In genomic region chr1:184222561-184223157, GRCh38 we compare ENCODE assay signal across 8 cellular contexts.
DNase-seq lines count a peak whose midpoint lies in the region; ATAC-seq and TF ChIP-seq lines count a peak whose summit lies in the region.

No MANE protein-coding gene starts in this region.

- no peaks in the 10 kb centered on the region for H3K36me3 ChIP-seq in Peyer's patch
- no peaks in the 10 kb centered on the region for H3K36me3 ChIP-seq in heart right ventricle

- H3K4me3 ChIP-seq in Peyer's patch: no peak overlapping the region
- H3K4me3 ChIP-seq in heart right ventricle: peak overlapping the region in 9 of 10 donors; percentile 12 to 49 (median 37)

- no peak overlapping the region for H3K27ac ChIP-seq in Peyer's patch
- H3K27ac ChIP-seq in heart right ventricle: peak overlapping the region in 5 of 10 donors; percentile 4 to 37 (median 28)

- WGBS in heart right ventricle, 2 donors: 23 to 38% methylated on average over 12 of the region's 12 CpGs

- DNase-seq in Caki2 (ENCODE audit: low read depth) (peak; percentile 12), Peyer's patch (peak; percentile 20 to 82 (median 52)), heart right ventricle (peak; percentile 48 to 56), renal cortical epithelial cell (ENCODE audit: low read depth) (peak; percentile 60)
- DNase-seq in activated naive CD8-positive, alpha-beta T cell treated with anti-CD3 and anti-CD28 coated beads, Interleukin-2, amount 50 U/mL, for 24 hours: peak; percentile 42

- H3K27me3 ChIP-seq in Peyer's patch: no peaks in the 10 kb centered on the region
- H3K27me3 ChIP-seq in heart right ventricle: no peaks in the 10 kb centered on the region

- no peak overlapping the region for H3K4me3 Mint-ChIP-seq in activated naive CD8-positive, alpha-beta T cell treated with anti-CD3 and anti-CD28 coated beads, Interleukin-2, amount 50 U/mL, for 24 hours

- no peaks in the 10 kb centered on the region for H3K9me3 Mint-ChIP-seq in activated naive CD8-positive, alpha-beta T cell treated with anti-CD3 and anti-CD28 coated beads, Interleukin-2, amount 50 U/mL, for 24 hours

- intact Hi-C loops in heart right ventricle (cut with DNase I): loop anchor here (1.0 to 10.0 kb wide), 7 partner anchors 60 to 472 kb away; no protein-coding TSS in a partner anchor

- no peaks in the 10 kb centered on the region for H3K9me3 ChIP-seq in Peyer's patch
- no peaks in the 10 kb centered on the region for H3K9me3 ChIP-seq in heart right ventricle

- TF ChIP-seq CTCF in Peyer's patch (IDR thresholded peaks at IDR 0.05) (peak; percentile 57 to 88 (median 82)), heart right ventricle (IDR thresholded peaks at IDR 0.05) (peak; percentile 92 to 99 (median 96))

- no peak for TF ChIP-seq POLR2A in Peyer's patch (IDR thresholded peaks at IDR 0.05)

- H3K4me1 ChIP-seq in Peyer's patch (peaks cover 0 to 3% (median 0%) of the 10 kb centered on the region in 4 donors), heart right ventricle (peaks cover 0 to 8% (median 4%) of the 10 kb centered on the region in 9 donors)

- in situ Hi-C loops in Caki2 (cut with HindIII; ENCODE audit: low pct_unique_long_range_greater_than_20kb, low sequenced_read_pairs): no loop called here

- H3K27ac Mint-ChIP-seq in activated naive CD8-positive, alpha-beta T cell treated with anti-CD3 and anti-CD28 coated beads, Interleukin-2, amount 50 U/mL, for 24 hours: no peak overlapping the region

- H3K27me3 Mint-ChIP-seq in activated naive CD8-positive, alpha-beta T cell treated with anti-CD3 and anti-CD28 coated beads, Interleukin-2, amount 50 U/mL, for 24 hours: peaks cover 4% of the 10 kb centered on the region

- no peaks in the 10 kb centered on the region for H3K36me3 Mint-ChIP-seq in activated naive CD8-positive, alpha-beta T cell treated with anti-CD3 and anti-CD28 coated beads, Interleukin-2, amount 50 U/mL, for 24 hours (ENCODE audit: low read depth)

- peak; percentile 41 for ATAC-seq in HG02798 (IDR thresholded peaks at IDR 0.05; ENCODE audit: poor library complexity, unreplicated experiment)
- no peak for ATAC-seq in activated naive CD8-positive, alpha-beta T cell treated with anti-CD3 and anti-CD28 coated beads, Interleukin-2, amount 50 U/mL, for 24 hours
- peak; percentile 46 to 76 (median 65) for ATAC-seq in heart right ventricle
- ATAC-seq in HG02970 (IDR thresholded peaks at IDR 0.05; ENCODE audit: low FRiP score, unreplicated experiment): no peak
- no peak for ATAC-seq in GM18867 (IDR thresholded peaks at IDR 0.05; ENCODE audit: unreplicated experiment)

- no peaks in the 10 kb centered on the region for H3K4me1 Mint-ChIP-seq in activated naive CD8-positive, alpha-beta T cell treated with anti-CD3 and anti-CD28 coated beads, Interleukin-2, amount 50 U/mL, for 24 hours

Comparison
In these comparisons a context has a peak if more than half of its experiments do, and no peak if none do; other contexts are left out.
1. ATAC-seq: peak in HG02798 (single experiment) and heart right ventricle (8 of 8); none in activated naive CD8-positive, alpha-beta T cell treated with anti-CD3 and anti-CD28 coated beads, Interleukin-2, amount 50 U/mL, for 24 hours (single experiment), HG02970 (single experiment) and GM18867 (single experiment).
2. H3K4me3 ChIP-seq: peak in heart right ventricle (9 of 10); none in Peyer's patch (0 of 4).
3. Peak in every context shown above with its lines, with median percentiles within 50 percentile points of each other: DNase-seq.